ENCODE assay signal across 8 cellular contexts in genomic region chr13:46184277-46184699, GRCh38. TPM values are rescaled to one million over a fixed set of nuclear protein-coding genes. Genes with fewer than 3 reads are reported as not detected.
DNase-seq lines count a peak whose midpoint lies in the region; ATAC-seq and TF ChIP-seq lines count a peak whose summit lies in the region.

No MANE protein-coding gene starts in this region.

- H3K4me1 ChIP-seq in hepatocyte (ENCODE audit: insufficient read depth) = no peaks in the 10 kb centered on the region

- ATAC-seq in GM19023 (IDR thresholded peaks at IDR 0.05; ENCODE audit: unreplicated experiment) (peak; percentile 42), HG03103 (IDR thresholded peaks at IDR 0.05; ENCODE audit: low read depth, unreplicated experiment) (peak; percentile 33), GM18861 (IDR thresholded peaks at IDR 0.05; ENCODE audit: unreplicated experiment) (no peak)

- no peak for DNase-seq in AG09309 (ENCODE audit: low read depth)
- peak; percentile 29 for DNase-seq in RKO (ENCODE audit: low spot score)
- peak; percentile 61 for DNase-seq in activated T-helper 9 cell treated with anti-CD3 and anti-CD28 coated beads, Interleukin-2, amount 50 U/mL, for 16 hours (ENCODE audit: low read depth)
- peak; percentile 27 for DNase-seq in hepatocyte (ENCODE audit: low spot score)
- DNase-seq in stimulated activated CD8-positive, alpha-beta memory T cell treated with anti-CD3 and anti-CD28 coated beads, Interleukin-12 subunit alpha, Interleukin-12 subunit beta, amount 100 ng/mL, for 4 hours (ENCODE audit: low read depth) = peak; percentile 50

- no peaks in the 10 kb centered on the region for H3K9me2 ChIP-seq in hepatocyte (replicated peaks; ENCODE audit: insufficient read depth)

- H3K27me3 ChIP-seq in hepatocyte = no peaks in the 10 kb centered on the region

- H3K27ac ChIP-seq in hepatocyte = no peak overlapping the region

- H3K4me3 ChIP-seq in AG09309 (ENCODE audit: control insufficient read depth, low read depth, low read length) (no peak overlapping the region), hepatocyte (no peak overlapping the region)

- H2AFZ ChIP-seq in hepatocyte = no peak overlapping the region

- H3K4me2 ChIP-seq in hepatocyte = no peak overlapping the region

- H4K20me1 ChIP-seq in hepatocyte (ENCODE audit: insufficient read depth, poor library complexity, severe bottlenecking) = no peaks in the 10 kb centered on the region

- no peaks in the 10 kb centered on the region for H3K36me3 ChIP-seq in hepatocyte (replicated peaks; ENCODE audit: insufficient read depth, low read depth)

- TF ChIP-seq CTCF in AG09309 (IDR thresholded peaks at IDR 0.05; ENCODE audit: control insufficient read depth, insufficient read depth, low read depth, low read length, missing control alignments) (peak; percentile 27), hepatocyte (IDR thresholded peaks at IDR 0.05; ENCODE audit: poor library complexity) (peak; percentile 41)

- no peaks in the 10 kb centered on the region for H3K9me3 ChIP-seq in hepatocyte (ENCODE audit: low read depth)

- 46% methylated on average over 6 of the region's 6 CpGs for WGBS in hepatocyte (ENCODE audit: low lambda C conversion rate, missing lambda C conversion rate)

- H3K79me2 ChIP-seq in hepatocyte = no peaks in the 10 kb centered on the region

RNA-seq across cellular contexts. Expression of gene LCP1, which starts 2.3 kb away (rescaled TPM):
- 30.6 and 31.5 TPM in 2 replicates for total RNA-seq in hepatocyte
- polyA plus RNA-seq in hepatocyte = 17.7 and 18.9 TPM in 2 replicates

RNA-seq across cellular contexts. Expression of gene LRRC63, which starts 27.4 kb away (rescaled TPM):
- 0.68 TPM in 1 of 2 replicates, not detected in the other for total RNA-seq in hepatocyte
- 0.21 TPM in 1 of 2 replicates, not detected in the other for polyA plus RNA-seq in hepatocyte
